In genomic region chr9:133701321-133701980, GRCh38 we compare ENCODE assay signal across 8 cellular contexts.
DNase-seq lines count a peak whose midpoint lies in the region; ATAC-seq and TF ChIP-seq lines count a peak whose summit lies in the region.

No MANE protein-coding gene starts in this region.

- H3K9me3 ChIP-seq in DOHH2 (ENCODE audit: control insufficient read depth, insufficient read depth, low read length) = no peaks in the 10 kb centered on the region

- peaks cover 90% of the 10 kb centered on the region for H3K4me1 ChIP-seq in DOHH2 (ENCODE audit: control insufficient read depth, low read length)

- peaks cover 3% of the 10 kb centered on the region; the same call in 1 of the 2 replicates for H3K79me2 ChIP-seq in DOHH2 (ENCODE audit: control insufficient read depth, low read length)

- DNase-seq in activated CD4-positive, alpha-beta T cell treated with anti-CD3 and anti-CD28 coated beads, Interleukin-2, amount 50 U/mL, for 48 hours = peak; percentile 52 to 59
- no peak for DNase-seq in KG1 (lab: John Stamatoyannopoulos, UW)

- H3F3A ChIP-seq in DOHH2 (ENCODE audit: control insufficient read depth, insufficient read depth) = peaks cover 22% of the 10 kb centered on the region

- H3K27ac ChIP-seq in DOHH2 (ENCODE audit: low read depth, low read length) (peak overlapping the region; percentile 84), cingulate gyrus (ENCODE audit: low read depth, low read length) (peak overlapping the region; percentile 77), skin epidermis (peak overlapping the region in 15 of 21 experiments; percentile 1 to 90 (median 65))

- H3K4me3 ChIP-seq in DOHH2 (ENCODE audit: low read length) (peak overlapping the region; percentile 70), skin epidermis (peak overlapping the region in 2 of 7 experiments; percentile 4 to 23)

- H4K20me1 ChIP-seq in DOHH2 (ENCODE audit: control insufficient read depth, insufficient read depth, low read depth, low read length) = no peaks in the 10 kb centered on the region

- H3K36me3 ChIP-seq in DOHH2 (ENCODE audit: control insufficient read depth, low read length) = no peaks in the 10 kb centered on the region

- H3K9me2 ChIP-seq in DOHH2 (replicated peaks; ENCODE audit: control insufficient read depth, low read length) = no peaks in the 10 kb centered on the region

- H3K4me2 ChIP-seq in DOHH2 (ENCODE audit: low read length) = peak overlapping the region; percentile 84

- no peak for TF ChIP-seq CTCF in DOHH2 (IDR thresholded peaks at IDR 0.05; ENCODE audit: low read depth, low read length, poor library complexity, severe bottlenecking)

- ATAC-seq in HG03457 (IDR thresholded peaks at IDR 0.05; ENCODE audit: unreplicated experiment) (no peak), GM21515 (IDR thresholded peaks at IDR 0.05; ENCODE audit: unreplicated experiment) (no peak), HG03175 (IDR thresholded peaks at IDR 0.05; ENCODE audit: unreplicated experiment) (no peak)

- no peaks in the 10 kb centered on the region for H3K27me3 ChIP-seq in DOHH2 (ENCODE audit: control insufficient read depth, low read length)
